23 cellular contexts compared by ENCODE assay signal in the genomic region with DNA sequence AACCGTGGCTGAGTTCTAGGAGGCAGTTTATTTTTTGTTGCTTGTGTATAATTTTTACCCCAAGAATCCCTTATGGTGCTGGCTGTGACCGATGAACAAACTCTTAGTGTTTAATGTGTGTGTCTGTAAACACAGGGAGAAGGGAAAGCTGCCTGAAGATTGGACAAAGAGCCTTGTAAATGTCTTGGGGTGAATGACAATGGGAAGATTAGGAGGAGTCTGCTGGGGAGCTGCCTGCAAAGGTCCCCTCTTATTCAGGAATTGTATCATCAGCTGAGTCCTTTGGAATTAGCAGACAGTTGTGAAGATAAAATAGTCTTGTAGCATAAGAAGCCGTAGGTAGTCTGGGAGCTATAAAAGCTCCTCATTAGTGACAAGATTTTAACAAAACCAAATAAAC.
DNase-seq lines count a peak whose midpoint lies in the region; ATAC-seq and TF ChIP-seq lines count a peak whose summit lies in the region.
"Had no signal": no experiment of that assay in that cellular context is flagged by ENCODE, and none has a peak within 500 bp of the region (broad histone marks: within the 10 kb centered on the region; RNA-seq: fewer than 3 reads in every experiment).

No MANE protein-coding gene starts in this region.

- no peaks in the 10 kb centered on the region for H3K27me3 Mint-ChIP-seq in activated CD4-positive, alpha-beta T cell treated with anti-CD3 and anti-CD28 coated beads for 36 hours
- H3K27me3 Mint-ChIP-seq in CD14-positive monocyte (ENCODE audit: low read depth in 3 of 3), result no peaks in the 10 kb centered on the region
- H3K27me3 Mint-ChIP-seq: B cell; CD4-positive, CD25-positive, alpha-beta regulatory T cell had no signal

- H3K27ac Mint-ChIP-seq in activated CD4-positive, alpha-beta T cell treated with anti-CD3 and anti-CD28 coated beads for 36 hours, result peak overlapping the region; percentile 55
- peak overlapping the region in 6 of 7 donors; percentile 5 to 87 (median 43) for H3K27ac Mint-ChIP-seq in CD14-positive monocyte
- H3K27ac Mint-ChIP-seq: B cell had no signal

- H3K27me3 ChIP-seq in NT2/D1 (ENCODE audit: insufficient read depth, insufficient read length) (no peaks in the 10 kb centered on the region), iPS-20b (ENCODE audit: insufficient read depth, low read length) (no peaks in the 10 kb centered on the region)

- H3K36me3 Mint-ChIP-seq in activated CD4-positive, alpha-beta T cell treated with anti-CD3 and anti-CD28 coated beads for 36 hours (ENCODE audit: low read depth), result peaks cover 31% of the 10 kb centered on the region
- H3K36me3 Mint-ChIP-seq in CD14-positive monocyte, result peaks cover 32 to 47% of the 10 kb centered on the region in 2 donors

- CTCF ChIA-PET in activated CD4-positive, alpha-beta T cell treated with anti-CD3 and anti-CD28 coated beads for 36 hours (lab: Charles Lee), result interaction anchor here (0.6 to 3.5 kb wide), 4 partner anchors 11 to 72 kb away, joined by 3 to 25 read pairs (median 3); no protein-coding TSS in a partner anchor

- intact Hi-C loops in activated CD4-positive, alpha-beta T cell treated with anti-CD3 and anti-CD28 coated beads for 36 hours (cut with DNase I, micrococcal nuclease), result no loop called here
- intact Hi-C loops in CD14-positive monocyte (cut with micrococcal nuclease), result no loop called here

- ATAC-seq in activated CD4-positive, alpha-beta T cell treated with anti-CD3 and anti-CD28 coated beads for 36 hours, result no peak
- no peak for ATAC-seq in HG03196 (IDR thresholded peaks at IDR 0.05; ENCODE audit: unreplicated experiment)
- ATAC-seq: GM12878, HCT116, PC-3 had no signal

- no peak for TF ChIP-seq CTCF in CD14-positive monocyte (IDR thresholded peaks at IDR 0.05)

- no peak for DNase-seq in activated CD4-positive, alpha-beta T cell treated with anti-CD3 and anti-CD28 coated beads for 36 hours
- no peak for DNase-seq in activated CD4-positive, alpha-beta T cell treated with anti-CD3 and anti-CD28 coated beads, Interleukin-2, amount 50 U/mL, for 48 hours
- no peak for DNase-seq in CD14-positive monocyte (ENCODE audit: low spot score)
- DNase-seq in NT2/D1 (ENCODE audit: low read depth, low spot score), result peak; percentile 74
- DNase-seq in NCI-H2107 treated with DMSO at 0.1 percent for 48 hours (lab: John Stamatoyannopoulos, UW; ENCODE audit: unreplicated experiment), result no peak
- no peak for DNase-seq in activated CD8-positive, alpha-beta memory T cell treated with anti-CD3 and anti-CD28 coated beads for 24 hours
- DNase-seq: 8988T; CD4-positive, CD25-positive, alpha-beta regulatory T cell; EL; GM23248; KBM-7; NCI-H1105 treated with DMSO at 0.1 percent for 48 hours; NCI-H1694 treated with DMSO at 0.1 percent for 48 hours; NCI-H2227 treated with DMSO at 0.1 percent for 48 hours; NCI-H524; PC-3; RPMI8226; SHP77 treated with DMSO at 0.1 percent for 48 hours had no signal

- H3K27ac ChIP-seq in iPS-20b (ENCODE audit: low read length), result no peak overlapping the region
- H3K27ac ChIP-seq: GM23248 had no signal

- H3K9ac ChIP-seq in NT2/D1 (ENCODE audit: insufficient read length, low read depth) (no peak overlapping the region), iPS-20b (ENCODE audit: low read depth, low read length) (no peak overlapping the region)
- H3K9ac ChIP-seq: GM23248 had no signal

- H3K4me3 Mint-ChIP-seq in activated CD4-positive, alpha-beta T cell treated with anti-CD3 and anti-CD28 coated beads for 36 hours, result no peak overlapping the region
- H3K4me3 Mint-ChIP-seq in CD14-positive monocyte, result no peak overlapping the region
- H3K4me3 Mint-ChIP-seq: B cell had no signal

- no peak overlapping the region for H3K4me3 ChIP-seq in NT2/D1 (ENCODE audit: insufficient read length, low read depth)
- 0 out of 2 replicates have a peak overlapping the region, but pooled peaks have one; percentile 5 for H3K4me3 ChIP-seq in iPS-20b (ENCODE audit: low read length)
- H3K4me3 ChIP-seq: GM12878, GM23248 had no signal

- H3K9me3 ChIP-seq in NT2/D1 (ENCODE audit: insufficient read depth, low read length) (no peaks in the 10 kb centered on the region), iPS-20b (ENCODE audit: insufficient read depth, low read depth, low read length) (no peaks in the 10 kb centered on the region)

- no peaks in the 10 kb centered on the region for H3K9me3 Mint-ChIP-seq in activated CD4-positive, alpha-beta T cell treated with anti-CD3 and anti-CD28 coated beads for 36 hours (ENCODE audit: low read depth)
- H3K9me3 Mint-ChIP-seq in CD14-positive monocyte, result no peaks in the 10 kb centered on the region
- H3K9me3 Mint-ChIP-seq: CD4-positive, CD25-positive, alpha-beta regulatory T cell had no signal

- H3K36me3 ChIP-seq in NT2/D1 (ENCODE audit: insufficient read depth, insufficient read length, low read length) (no peaks in the 10 kb centered on the region), iPS-20b (ENCODE audit: insufficient read depth, low read depth, low read length) (no peaks in the 10 kb centered on the region)

- H3K4me1 ChIP-seq in NT2/D1 (ENCODE audit: insufficient read depth, insufficient read length), result peaks cover 12% of the 10 kb centered on the region
- H3K4me1 ChIP-seq in iPS-20b (ENCODE audit: insufficient read depth, low read length), result peaks cover 6% of the 10 kb centered on the region; the same call in 1 of the 2 replicates

- H3K4me1 Mint-ChIP-seq in activated CD4-positive, alpha-beta T cell treated with anti-CD3 and anti-CD28 coated beads for 36 hours, result peaks cover 86% of the 10 kb centered on the region
- H3K4me1 Mint-ChIP-seq in CD14-positive monocyte, result peaks cover 60% of the 10 kb centered on the region

- POLR2A ChIA-PET in activated CD4-positive, alpha-beta T cell treated with anti-CD3 and anti-CD28 coated beads for 36 hours (lab: Charles Lee), result no interaction called here
